21 cellular contexts compared by ENCODE assay signal in the genomic region with DNA sequence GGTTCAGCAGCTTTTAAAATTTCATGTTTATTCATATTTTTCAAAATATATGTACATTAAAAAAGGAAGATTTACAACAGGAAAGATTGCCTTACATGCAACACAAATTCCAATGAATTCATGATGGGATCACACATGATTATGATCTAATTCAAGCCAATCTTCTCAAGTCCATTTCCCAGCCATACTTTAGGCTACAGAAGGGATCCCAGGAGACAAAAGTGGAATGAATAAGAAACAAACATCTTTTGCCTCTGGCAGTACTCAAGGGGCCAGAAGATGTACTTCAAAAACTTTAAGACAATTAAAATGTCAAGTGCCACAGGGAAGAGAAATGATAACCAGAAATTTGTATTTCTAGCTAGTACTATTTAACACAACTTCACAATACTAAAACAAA. TPM values are rescaled to one million over a fixed set of nuclear protein-coding genes. Genes with fewer than 3 reads are reported as not detected.
"Had no signal": no experiment of that assay in that cellular context is flagged by ENCODE, and none has a peak within 500 bp of the region (broad histone marks: within the 10 kb centered on the region; RNA-seq: fewer than 3 reads in every experiment).

No MANE protein-coding gene starts in this region.

- ATAC-seq: activated CD4-positive, alpha-beta T cell treated with anti-CD3 and anti-CD28 coated beads for 36 hours; activated T-cell treated with anti-CD3 and anti-CD28 coated beads, Interleukin-2, amount 50 U/mL, for 4 hours; left lobe of liver; T-cell; WTC11 had no signal

- FAIRE-seq: endothelial cell of umbilical vein, kidney had no signal

- DNase-seq: activated CD4-positive, alpha-beta T cell treated with anti-CD3 and anti-CD28 coated beads for 36 hours; activated CD8-positive, alpha-beta memory T cell treated with anti-CD3 and anti-CD28 coated beads, Interleukin-2, amount 50 U/mL, for 4 hours; activated gamma-delta T cell; activated T-cell treated with anti-CD3 and anti-CD28 coated beads, Interleukin-2, amount 50 U/mL, for 4 hours; amniotic stem cell; dermis blood vessel endothelial cell; effector memory CD4-positive, alpha-beta T cell; foreskin melanocyte; kidney; midbrain; nephron progenitor cell; occipital lobe; T-cell; testis had no signal

- H3K4me1 ChIP-seq: prostate gland, right atrium auricular region, testis had no signal

- H3K9me3 ChIP-seq: esophagus muscularis mucosa, prostate gland, right atrium auricular region, testis had no signal

- H3K4me3 ChIP-seq: esophagus muscularis mucosa, lung, prostate gland, right atrium auricular region, testis had no signal

- H3K27me3 ChIP-seq: esophagus muscularis mucosa, right atrium auricular region, testis had no signal

- H3K27ac ChIP-seq: esophagus muscularis mucosa, prostate gland, right atrium auricular region, testis had no signal

RNA-seq across cellular contexts. Expression of a gene that starts 24.9 kb away (rescaled TPM):
- total RNA-seq: activated T-cell treated with anti-CD3 and anti-CD28 coated beads, Interleukin-2, amount 50 U/mL, for 4 hours; T-cell had no signal
